Comparison of ENCODE assay signal across 8 cellular contexts in the genomic region with DNA sequence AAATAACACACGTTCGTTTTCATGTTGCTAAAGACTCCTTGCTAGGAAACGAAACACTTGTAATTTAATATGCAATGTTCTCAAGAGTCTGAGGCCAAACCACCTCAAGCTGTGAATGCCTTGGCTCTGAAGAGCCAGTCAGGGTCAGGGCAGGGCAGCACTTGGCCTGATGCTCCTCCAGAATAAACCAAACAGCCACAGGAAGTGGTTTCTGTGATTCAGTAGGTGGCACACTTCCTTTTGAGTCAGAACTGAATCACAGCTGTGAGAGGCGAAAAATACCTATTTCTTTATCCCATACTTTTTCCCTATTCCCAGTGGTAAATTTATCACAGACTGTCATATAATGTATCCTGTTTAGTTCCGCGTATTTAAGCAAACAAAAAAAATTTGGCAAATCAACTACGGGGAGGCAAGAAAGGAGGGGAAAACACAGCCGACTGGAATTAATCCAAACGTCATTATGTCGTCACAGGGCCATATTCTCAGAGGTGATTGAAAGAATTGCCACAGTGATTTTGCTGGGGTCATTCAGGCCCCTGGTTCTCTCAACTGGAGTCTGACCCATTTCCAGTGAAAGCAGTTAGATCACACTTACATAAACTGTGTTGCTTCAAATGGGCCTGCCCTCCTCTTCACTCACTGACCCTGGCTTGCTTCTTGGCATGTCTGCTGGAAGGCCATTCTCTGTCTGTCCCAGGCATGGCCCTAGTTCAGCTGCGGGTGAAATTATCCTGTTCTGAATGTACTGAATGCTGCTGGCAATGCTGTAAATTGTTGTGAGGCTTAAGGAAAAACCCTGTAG.
DNase-seq lines count a peak whose midpoint lies in the region; ATAC-seq and TF ChIP-seq lines count a peak whose summit lies in the region.

No MANE protein-coding gene starts in this region.

- WGBS in SK-N-SH (ENCODE audit: low lambda C conversion rate), result 13% methylated on average over 11 of the region's 11 CpGs
- 1 to 3% methylated on average over 11 of the region's 11 CpGs for WGBS in aorta, 2 donors

- peak; percentile 45 for TF ChIP-seq RAD21 in SK-N-SH (IDR thresholded peaks at IDR 0.05; ENCODE audit: low read length)

- peak; percentile 59 to 99 for TF ChIP-seq EP300 in SK-N-SH (IDR thresholded peaks at IDR 0.05; ENCODE audit: borderline replicate concordance in 1 of 2, low read depth in 1 of 2, low read length in 1 of 2)

- POLR2A ChIA-PET in CD4-positive, alpha-beta T cell (lab: Charles Lee), result interaction anchor here (0.6 to 6.9 kb wide), 16 partner anchors 10 to 902 kb away, joined by 3 to 151 read pairs (median 4); a partner anchor contains a TSS
- POLR2A ChIA-PET in SK-N-SH (lab: Yijun Ruan, JAX), result interaction anchor here (0.7 kb wide), 1 partner anchor 71 kb away, joined by 3 read pairs; a partner anchor contains a TSS

- CTCF ChIA-PET in CD4-positive, alpha-beta T cell (lab: Charles Lee), result interaction anchor here (1.0 to 3.7 kb wide), 5 partner anchors 31 to 75 kb away, joined by 3 to 17 read pairs (median 7); a partner anchor contains a TSS
- CTCF ChIA-PET in SK-N-SH (lab: Yijun Ruan, JAX), result interaction anchor here (0.9 to 2.4 kb wide), 4 partner anchors 10 to 217 kb away, joined by 3 to 11 read pairs (median 4); no protein-coding TSS in a partner anchor

- intact Hi-C loops in CD4-positive, alpha-beta T cell (cut with DNase I, micrococcal nuclease), result loop anchor here (1.0 to 10.0 kb wide), 5 partner anchors 27 to 85 kb away; no protein-coding TSS in a partner anchor
- intact Hi-C loops in cardiac septum (cut with DNase I) (loop anchor here (1.0 to 5.0 kb wide), 3 partner anchors 32 to 100 kb away; a partner anchor contains a TSS), aorta (cut with DNase I) (no loop called here)

- H2AFZ ChIP-seq in SK-N-SH (ENCODE audit: low read depth), result no peak overlapping the region

- ATAC-seq in CD4-positive, alpha-beta T cell (ENCODE audit: poor library complexity), result peak; percentile 73
- ATAC-seq in GM19438 (IDR thresholded peaks at IDR 0.05; ENCODE audit: low read depth, unreplicated experiment) (peak; percentile 90), HG03520 (IDR thresholded peaks at IDR 0.05; ENCODE audit: unreplicated experiment) (peak; percentile 90), aorta (ENCODE audit: low FRiP score) (peak; percentile 89)
- peak; percentile 76 to 84 for ATAC-seq in activated naive CD4-positive, alpha-beta T cell treated with anti-CD3 and anti-CD28 coated beads, Interleukin-2, amount 50 U/mL, for 72 hours

- peak overlapping the region; percentile 76 for H3K4me3 Mint-ChIP-seq in CD4-positive, alpha-beta T cell

- H3K4me1 ChIP-seq in SK-N-SH (ENCODE audit: control insufficient read depth in 1 of 2, insufficient read depth in 2 of 2, low read depth in 1 of 2, low read length in 1 of 2) (peaks cover 28 to 31% of the 10 kb centered on the region in 2 experiments; a peak in 3 of 4 replicates), rectal smooth muscle tissue (ENCODE audit: control insufficient read depth, insufficient read depth, low read length) (peaks cover 26% of the 10 kb centered on the region), aorta (ENCODE audit: control insufficient read depth in 1 of 2, insufficient read depth in 2 of 2, low read length in 2 of 2) (peaks cover 0 to 6% of the 10 kb centered on the region in 2 donors)

- H3K9ac ChIP-seq in SK-N-SH, result peak overlapping the region; percentile 66
- no peak overlapping the region for H3K9ac ChIP-seq in rectal smooth muscle tissue (ENCODE audit: low read length)

- H3K27me3 Mint-ChIP-seq in CD4-positive, alpha-beta T cell, result no peaks in the 10 kb centered on the region

- no peaks in the 10 kb centered on the region for H3K36me3 Mint-ChIP-seq in CD4-positive, alpha-beta T cell (ENCODE audit: low read depth)
- peaks cover 6 to 8% of the 10 kb centered on the region in 2 donors for H3K36me3 Mint-ChIP-seq in activated naive CD4-positive, alpha-beta T cell treated with anti-CD3 and anti-CD28 coated beads, Interleukin-2, amount 50 U/mL, for 72 hours

- H3K79me2 ChIP-seq in SK-N-SH (ENCODE audit: insufficient read depth), result no peaks in the 10 kb centered on the region

- no peaks in the 10 kb centered on the region for H3K27me3 ChIP-seq in CD4-positive, alpha-beta T cell (ENCODE audit: control insufficient read depth, insufficient read depth, low read length)
- H3K27me3 ChIP-seq in SK-N-SH (ENCODE audit: insufficient read depth), result no peaks in the 10 kb centered on the region
- no peaks in the 10 kb centered on the region for H3K27me3 ChIP-seq in rectal smooth muscle tissue (ENCODE audit: control insufficient read depth, insufficient read depth, low read length)
- H3K27me3 ChIP-seq in aorta (ENCODE audit: control insufficient read depth in 1 of 2, insufficient read depth in 2 of 2, low read length in 1 of 2), result no peaks in the 10 kb centered on the region

- peaks cover 19% of the 10 kb centered on the region for H3F3A ChIP-seq in SK-N-SH (replicated peaks; ENCODE audit: insufficient read depth)

- H3K27ac ChIP-seq in CD4-positive, alpha-beta T cell (ENCODE audit: low read depth, low read length), result peak overlapping the region; percentile 55
- peak overlapping the region; percentile 81 to 99 for H3K27ac ChIP-seq in SK-N-SH (ENCODE audit: low read depth in 2 of 2, low read length in 1 of 2)
- peak overlapping the region; percentile 80 for H3K27ac ChIP-seq in rectal smooth muscle tissue (ENCODE audit: low read depth, low read length)
- H3K27ac ChIP-seq in aorta (ENCODE audit: low read depth in 1 of 2, low read length in 2 of 2), result peak overlapping the region; percentile 92

- no peaks in the 10 kb centered on the region for H3K9me2 ChIP-seq in SK-N-SH

- no peaks in the 10 kb centered on the region for H3K9me3 Mint-ChIP-seq in CD4-positive, alpha-beta T cell
- peaks cover 0 to 5% of the 10 kb centered on the region in 2 donors for H3K9me3 Mint-ChIP-seq in activated naive CD4-positive, alpha-beta T cell treated with anti-CD3 and anti-CD28 coated beads, Interleukin-2, amount 50 U/mL, for 72 hours

- peak; percentile 25 to 73 (median 58) for DNase-seq in CD4-positive, alpha-beta T cell
- peak; percentile 27 for DNase-seq in SK-N-SH
- peak; percentile 53 to 73 for DNase-seq in activated naive CD4-positive, alpha-beta T cell treated with anti-CD3 and anti-CD28 coated beads, Interleukin-2, amount 50 U/mL, for 72 hours (ENCODE audit: low spot score in 2 of 2)
- peak; percentile 77 for DNase-seq in cardiac septum (ENCODE audit: low spot score)
- DNase-seq in aorta, result peak; percentile 87 to 91

- peaks cover 47% of the 10 kb centered on the region for H3K4me1 Mint-ChIP-seq in CD4-positive, alpha-beta T cell (ENCODE audit: low read depth)

- H4K20me1 ChIP-seq in SK-N-SH (ENCODE audit: insufficient read depth), result no peaks in the 10 kb centered on the region

- H3K9me3 ChIP-seq in CD4-positive, alpha-beta T cell (ENCODE audit: control insufficient read depth, low read length), result no peaks in the 10 kb centered on the region
- no peaks in the 10 kb centered on the region for H3K9me3 ChIP-seq in SK-N-SH
- no peaks in the 10 kb centered on the region for H3K9me3 ChIP-seq in aorta (ENCODE audit: control insufficient read depth, low read length)

- no peaks in the 10 kb centered on the region for H3K36me3 ChIP-seq in SK-N-SH (replicated peaks in 1 of 2; ENCODE audit: control insufficient read depth in 1 of 2, insufficient read depth in 2 of 2, low read length in 1 of 2)
- no peaks in the 10 kb centered on the region for H3K36me3 ChIP-seq in rectal smooth muscle tissue (ENCODE audit: control insufficient read depth, insufficient read depth, low read length)
- no peaks in the 10 kb centered on the region for H3K36me3 ChIP-seq in aorta (ENCODE audit: control insufficient read depth in 1 of 2, insufficient read depth in 2 of 2, low read length in 1 of 2)

- peak overlapping the region; percentile 60 for H3K4me2 ChIP-seq in SK-N-SH

- peak overlapping the region; percentile 85 for H3K27ac Mint-ChIP-seq in CD4-positive, alpha-beta T cell
- H3K27ac Mint-ChIP-seq in activated naive CD4-positive, alpha-beta T cell treated with anti-CD3 and anti-CD28 coated beads, Interleukin-2, amount 50 U/mL, for 72 hours, result peak overlapping the region; percentile 88 to 91

- TF ChIP-seq CTCF in CD4-positive, alpha-beta T cell (IDR thresholded peaks at IDR 0.05), result no peak
- TF ChIP-seq CTCF in SK-N-SH (IDR thresholded peaks at IDR 0.05), result no peak

- peak overlapping the region in 1 of 2 experiments; percentile 13; a peak in 1 of 4 replicates for H3K4me3 ChIP-seq in SK-N-SH (ENCODE audit: low read depth in 2 of 2, low read length in 1 of 2)
- H3K4me3 ChIP-seq in rectal smooth muscle tissue (ENCODE audit: low read length), result no peak overlapping the region
- H3K4me3 ChIP-seq in aorta (ENCODE audit: low read length in 2 of 2), result no peak overlapping the region

TF ChIP-seq in SK-N-SH, 30 proteins besides CTCF, POLR2A, EP300 and RAD21 (continues in another document):
- peak; percentile 90; the same call in 1 of the 2 replicates for TF ChIP-seq POLR2AphosphoS5 (IDR thresholded peaks at IDR 0.05; ENCODE audit: low read depth, low read length)
- TF ChIP-seq, protein P1, sequence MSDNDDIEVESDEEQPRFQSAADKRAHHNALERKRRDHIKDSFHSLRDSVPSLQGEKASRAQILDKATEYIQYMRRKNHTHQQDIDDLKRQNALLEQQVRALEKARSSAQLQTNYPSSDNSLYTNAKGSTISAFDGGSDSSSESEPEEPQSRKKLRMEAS (IDR thresholded peaks at IDR 0.05; ENCODE audit: low read depth), result peak; percentile 83
- TF ChIP-seq FOSL2 (IDR thresholded peaks at IDR 0.05; ENCODE audit: borderline replicate concordance, low read depth), result peak; percentile 99

Comparison
In these comparisons a context has a peak if more than half of its experiments do, and no peak if none do; other contexts are left out.
1. DNase-seq: peak in every context shown above with its lines; median percentile 89 in aorta; 77 in cardiac septum; 63 in activated naive CD4-positive, alpha-beta T cell treated with anti-CD3 and anti-CD28 coated beads, Interleukin-2, amount 50 U/mL, for 72 hours; 58 in CD4-positive, alpha-beta T cell; 27 in SK-N-SH.
2. intact Hi-C loops: an anchor here in CD4-positive, alpha-beta T cell (1.0 to 10.0 kb wide) and cardiac septum (1.0 to 5.0 kb wide); none called in aorta.